ENCODE assay signal across 1 cellular context in genomic region chr13:29511980-29512379, GRCh38.
TF ChIP-seq lines count a peak whose summit lies in the region.

No MANE protein-coding gene starts in this region.

TF ChIP-seq in GM12878, 131 proteins besides CTCF, POLR2A, EP300 and RAD21 (continued from another document):
- TF ChIP-seq, protein P1, sequence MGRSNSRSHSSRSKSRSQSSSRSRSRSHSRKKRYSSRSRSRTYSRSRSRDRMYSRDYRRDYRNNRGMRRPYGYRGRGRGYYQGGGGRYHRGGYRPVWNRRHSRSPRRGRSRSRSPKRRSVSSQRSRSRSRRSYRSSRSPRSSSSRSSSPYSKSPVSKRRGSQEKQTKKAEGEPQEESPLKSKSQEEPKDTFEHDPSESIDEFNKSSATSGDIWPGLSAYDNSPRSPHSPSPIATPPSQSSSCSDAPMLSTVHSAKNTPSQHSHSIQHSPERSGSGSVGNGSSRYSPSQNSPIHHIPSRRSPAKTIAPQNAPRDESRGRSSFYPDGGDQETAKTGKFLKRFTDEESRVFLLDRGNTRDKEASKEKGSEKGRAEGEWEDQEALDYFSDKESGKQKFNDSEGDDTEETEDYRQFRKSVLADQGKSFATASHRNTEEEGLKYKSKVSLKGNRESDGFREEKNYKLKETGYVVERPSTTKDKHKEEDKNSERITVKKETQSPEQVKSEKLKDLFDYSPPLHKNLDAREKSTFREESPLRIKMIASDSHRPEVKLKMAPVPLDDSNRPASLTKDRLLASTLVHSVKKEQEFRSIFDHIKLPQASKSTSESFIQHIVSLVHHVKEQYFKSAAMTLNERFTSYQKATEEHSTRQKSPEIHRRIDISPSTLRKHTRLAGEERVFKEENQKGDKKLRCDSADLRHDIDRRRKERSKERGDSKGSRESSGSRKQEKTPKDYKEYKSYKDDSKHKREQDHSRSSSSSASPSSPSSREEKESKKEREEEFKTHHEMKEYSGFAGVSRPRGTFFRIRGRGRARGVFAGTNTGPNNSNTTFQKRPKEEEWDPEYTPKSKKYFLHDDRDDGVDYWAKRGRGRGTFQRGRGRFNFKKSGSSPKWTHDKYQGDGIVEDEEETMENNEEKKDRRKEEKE (IDR thresholded peaks at IDR 0.05): no peak
- TF ChIP-seq ESRRA (IDR thresholded peaks at IDR 0.05; ENCODE audit: low read length) (no peak), DPF2 (IDR thresholded peaks at IDR 0.05) (no peak), FOXM1 (IDR thresholded peaks at IDR 0.05; ENCODE audit: low read depth, low read length) (no peak), RELA (IDR thresholded peaks at IDR 0.05; ENCODE audit: borderline replicate concordance, partially characterized antibody) (no peak), SIX5 (IDR thresholded peaks at IDR 0.05; ENCODE audit: low read depth, low read length, severe bottlenecking) (no peak), CEBPB (IDR thresholded peaks at IDR 0.05; ENCODE audit: borderline replicate concordance in 1 of 2, low read depth in 2 of 2, low read length in 2 of 2) (no peak), TCF3 (IDR thresholded peaks at IDR 0.05; ENCODE audit: borderline replicate concordance, insufficient read depth, low read depth, low read length) (no peak), MEF2A (IDR thresholded peaks at IDR 0.05; ENCODE audit: insufficient read depth, low read depth, low read length) (no peak)
- TF ChIP-seq, protein P2, sequence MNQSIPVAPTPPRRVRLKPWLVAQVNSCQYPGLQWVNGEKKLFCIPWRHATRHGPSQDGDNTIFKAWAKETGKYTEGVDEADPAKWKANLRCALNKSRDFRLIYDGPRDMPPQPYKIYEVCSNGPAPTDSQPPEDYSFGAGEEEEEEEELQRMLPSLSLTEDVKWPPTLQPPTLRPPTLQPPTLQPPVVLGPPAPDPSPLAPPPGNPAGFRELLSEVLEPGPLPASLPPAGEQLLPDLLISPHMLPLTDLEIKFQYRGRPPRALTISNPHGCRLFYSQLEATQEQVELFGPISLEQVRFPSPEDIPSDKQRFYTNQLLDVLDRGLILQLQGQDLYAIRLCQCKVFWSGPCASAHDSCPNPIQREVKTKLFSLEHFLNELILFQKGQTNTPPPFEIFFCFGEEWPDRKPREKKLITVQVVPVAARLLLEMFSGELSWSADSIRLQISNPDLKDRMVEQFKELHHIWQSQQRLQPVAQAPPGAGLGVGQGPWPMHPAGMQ (IDR thresholded peaks at IDR 0.05; ENCODE audit: borderline replicate concordance): no peak
- TF ChIP-seq, protein P3, sequence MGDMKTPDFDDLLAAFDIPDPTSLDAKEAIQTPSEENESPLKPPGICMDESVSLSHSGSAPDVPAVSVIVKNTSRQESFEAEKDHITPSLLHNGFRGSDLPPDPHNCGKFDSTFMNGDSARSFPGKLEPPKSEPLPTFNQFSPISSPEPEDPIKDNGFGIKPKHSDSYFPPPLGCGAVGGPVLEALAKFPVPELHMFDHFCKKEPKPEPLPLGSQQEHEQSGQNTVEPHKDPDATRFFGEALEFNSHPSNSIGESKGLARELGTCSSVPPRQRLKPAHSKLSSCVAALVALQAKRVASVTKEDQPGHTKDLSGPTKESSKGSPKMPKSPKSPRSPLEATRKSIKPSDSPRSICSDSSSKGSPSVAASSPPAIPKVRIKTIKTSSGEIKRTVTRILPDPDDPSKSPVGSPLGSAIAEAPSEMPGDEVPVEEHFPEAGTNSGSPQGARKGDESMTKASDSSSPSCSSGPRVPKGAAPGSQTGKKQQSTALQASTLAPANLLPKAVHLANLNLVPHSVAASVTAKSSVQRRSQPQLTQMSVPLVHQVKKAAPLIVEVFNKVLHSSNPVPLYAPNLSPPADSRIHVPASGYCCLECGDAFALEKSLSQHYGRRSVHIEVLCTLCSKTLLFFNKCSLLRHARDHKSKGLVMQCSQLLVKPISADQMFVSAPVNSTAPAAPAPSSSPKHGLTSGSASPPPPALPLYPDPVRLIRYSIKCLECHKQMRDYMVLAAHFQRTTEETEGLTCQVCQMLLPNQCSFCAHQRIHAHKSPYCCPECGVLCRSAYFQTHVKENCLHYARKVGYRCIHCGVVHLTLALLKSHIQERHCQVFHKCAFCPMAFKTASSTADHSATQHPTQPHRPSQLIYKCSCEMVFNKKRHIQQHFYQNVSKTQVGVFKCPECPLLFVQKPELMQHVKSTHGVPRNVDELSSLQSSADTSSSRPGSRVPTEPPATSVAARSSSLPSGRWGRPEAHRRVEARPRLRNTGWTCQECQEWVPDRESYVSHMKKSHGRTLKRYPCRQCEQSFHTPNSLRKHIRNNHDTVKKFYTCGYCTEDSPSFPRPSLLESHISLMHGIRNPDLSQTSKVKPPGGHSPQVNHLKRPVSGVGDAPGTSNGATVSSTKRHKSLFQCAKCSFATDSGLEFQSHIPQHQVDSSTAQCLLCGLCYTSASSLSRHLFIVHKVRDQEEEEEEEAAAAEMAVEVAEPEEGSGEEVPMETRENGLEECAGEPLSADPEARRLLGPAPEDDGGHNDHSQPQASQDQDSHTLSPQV (IDR thresholded peaks at IDR 0.05): no peak
